Comparison of ENCODE assay signal across 21 cellular contexts in genomic region chr19:35033067-35034004, GRCh38. TPM values are rescaled to one million over a fixed set of nuclear protein-coding genes. Genes with fewer than 3 reads are reported as not detected.
"Had no signal": no experiment of that assay in that cellular context is flagged by ENCODE, and none has a peak within 500 bp of the region (broad histone marks: within the 10 kb centered on the region; RNA-seq: fewer than 3 reads in every experiment).

No MANE protein-coding gene starts in this region.

- H3K27ac Mint-ChIP-seq: activated B cell treated with CpG ODN at 0.5 μM for 24 hours; activated CD4-positive, alpha-beta T cell treated with anti-CD3 and anti-CD28 coated beads, Interleukin-2, amount 10 ng/mL, durations not matched to agents 24 days and 14 days; activated CD8-positive, alpha-beta T cell treated with anti-CD3 and anti-CD28 coated beads for 36 hours; endodermal cell; mesothelial cell of epicardium; natural killer cell treated with Interleukin-12 subunit alpha and Interleukin-12 subunit beta and Interleukin-15 and Interleukin-18, amount 100 ng/mL, for 72 hours; progenitor cell of endocrine pancreas; T-cell had no signal

- H3K4me3 Mint-ChIP-seq: activated B cell treated with CpG ODN at 0.5 μM for 24 hours; activated CD4-positive, alpha-beta T cell treated with anti-CD3 and anti-CD28 coated beads, Interleukin-2, amount 10 ng/mL, durations not matched to agents 24 days and 14 days; activated CD8-positive, alpha-beta T cell treated with anti-CD3 and anti-CD28 coated beads for 36 hours; endodermal cell; mesothelial cell of epicardium; natural killer cell treated with Interleukin-12 subunit alpha and Interleukin-12 subunit beta and Interleukin-15 and Interleukin-18, amount 100 ng/mL, for 72 hours; T-cell had no signal

- DNase-seq: activated B cell treated with CpG ODN at 0.5 μM for 24 hours; activated CD4-positive, alpha-beta T cell treated with anti-CD3 and anti-CD28 coated beads, Interleukin-2, amount 10 ng/mL, durations not matched to agents 24 days and 14 days; activated CD8-positive, alpha-beta T cell treated with anti-CD3 and anti-CD28 coated beads for 36 hours; activated effector memory CD4-positive, alpha-beta T cell treated with anti-CD3 and anti-CD28 coated beads, Interleukin-2, amount 50 U/mL, for 16 hours; activated naive CD4-positive, alpha-beta T cell treated with anti-CD3 and anti-CD28 coated beads, Interleukin-2, amount 50 U/mL, for 16 hours; activated T-cell treated with anti-CD3 and anti-CD28 coated beads, Interleukin-2, amount 50 U/mL, for 48 hours; endodermal cell; foreskin melanocyte; head of caudate nucleus; left lung; stimulated activated CD4-positive, alpha-beta T cell treated with anti-CD3 and anti-CD28 coated beads, Interleukin-15, amount 100 ng/mL, for 24 hours; stimulated activated CD4-positive, alpha-beta T cell treated with anti-CD3 and anti-CD28 coated beads, Interleukin-2, amount 100 ng/mL, for 48 hours; stomach; T-cell; trophoblast cell had no signal

- H3K27ac ChIP-seq: left lung, skin epidermis, stomach had no signal

- H3K27me3 ChIP-seq: right atrium auricular region had no signal

- H3K9me3 Mint-ChIP-seq: activated B cell treated with CpG ODN at 0.5 μM for 24 hours; activated CD4-positive, alpha-beta T cell treated with anti-CD3 and anti-CD28 coated beads, Interleukin-2, amount 10 ng/mL, durations not matched to agents 24 days and 14 days; activated CD8-positive, alpha-beta T cell treated with anti-CD3 and anti-CD28 coated beads for 36 hours; endodermal cell; mesothelial cell of epicardium; natural killer cell treated with Interleukin-12 subunit alpha and Interleukin-12 subunit beta and Interleukin-15 and Interleukin-18, amount 100 ng/mL, for 72 hours; T-cell had no signal

- ATAC-seq: activated CD8-positive, alpha-beta T cell treated with anti-CD3 and anti-CD28 coated beads for 36 hours; left lung; natural killer cell treated with Interleukin-12 subunit alpha and Interleukin-12 subunit beta and Interleukin-15 and Interleukin-18, amount 100 ng/mL, for 72 hours; T-cell had no signal

- H3K4me3 ChIP-seq: left lung, skin epidermis, stomach had no signal

- H3K36me3 Mint-ChIP-seq: natural killer cell treated with Interleukin-12 subunit alpha and Interleukin-12 subunit beta and Interleukin-15 and Interleukin-18, amount 100 ng/mL, for 72 hours; T-cell had no signal

- H3K9me3 ChIP-seq: left lung, right atrium auricular region, stomach had no signal

RNA-seq across cellular contexts. Expression of gene HPN, which starts 8.2 kb away (rescaled TPM):
- total RNA-seq: activated B cell treated with CpG ODN at 0.5 μM for 24 hours, temporal lobe had no signal
